34 cellular contexts compared by ENCODE assay signal in the genomic region with DNA sequence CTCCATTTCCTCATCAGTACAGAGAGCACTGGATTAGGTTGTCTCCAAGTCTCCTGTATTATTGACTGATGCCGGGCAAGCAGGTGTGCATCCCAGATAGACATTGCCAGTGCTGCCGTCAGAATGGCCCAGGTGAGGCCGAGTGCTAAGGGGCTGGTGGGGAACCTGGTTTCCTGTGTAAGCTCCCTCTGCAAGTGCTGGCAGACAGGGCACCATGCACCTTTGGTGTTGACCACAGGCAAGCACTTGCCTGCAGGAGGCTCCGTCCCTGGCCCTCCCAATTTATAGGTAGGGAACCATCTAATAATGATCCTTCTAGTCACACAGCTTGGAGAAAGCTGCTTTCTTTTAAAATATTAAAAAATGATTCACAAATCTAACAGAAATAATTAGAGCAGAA. TPM values are rescaled to one million over a fixed set of nuclear protein-coding genes. Genes with fewer than 3 reads are reported as not detected.
"Had no signal": no experiment of that assay in that cellular context is flagged by ENCODE, and none has a peak within 500 bp of the region (broad histone marks: within the 10 kb centered on the region; RNA-seq: fewer than 3 reads in every experiment).

No MANE protein-coding gene starts in this region.

- H3K36me3 ChIP-seq: adrenal gland, breast epithelium, MG63 had no signal

- ATAC-seq: activated naive CD4-positive, alpha-beta T cell treated with anti-CD3 and anti-CD28 coated beads, Interleukin-2, amount 50 U/mL, for 72 hours; activated T-cell treated with anti-CD3 and anti-CD28 coated beads, Interleukin-2, amount 50 U/mL, for 4 hours; body of pancreas had no signal

- H3K36me3 Mint-ChIP-seq: activated CD4-positive, alpha-beta memory T cell treated with anti-CD3 and anti-CD28 coated beads for 36 hours; activated naive CD4-positive, alpha-beta T cell treated with anti-CD3 and anti-CD28 coated beads, Interleukin-2, amount 50 U/mL, for 72 hours had no signal

- H3K4me1 ChIP-seq: adrenal gland, body of pancreas, breast epithelium had no signal

- H3K9me3 Mint-ChIP-seq: activated CD4-positive, alpha-beta memory T cell treated with anti-CD3 and anti-CD28 coated beads for 36 hours; activated naive CD4-positive, alpha-beta T cell treated with anti-CD3 and anti-CD28 coated beads for 36 hours; activated naive CD4-positive, alpha-beta T cell treated with anti-CD3 and anti-CD28 coated beads, Interleukin-2, amount 50 U/mL, for 72 hours; activated T-cell treated with anti-CD3 and anti-CD28 coated beads, Interleukin-2, amount 50 U/mL, for 4 hours; activated T-helper 1 cell treated with anti-CD3 and anti-CD28 coated beads, Interleukin-12 subunit alpha, Interleukin-12 subunit beta, Interleukin-2, Interleukin-4 antibody, amounts not matched to agents 30 ng/mL and 10 ng/mL and 1 ng/mL, durations not matched to agents 14 hours and 24 hours and 36 hours had no signal

- H3K4me3 Mint-ChIP-seq: activated CD4-positive, alpha-beta memory T cell treated with anti-CD3 and anti-CD28 coated beads for 36 hours; activated naive CD4-positive, alpha-beta T cell treated with anti-CD3 and anti-CD28 coated beads for 36 hours; activated T-cell treated with anti-CD3 and anti-CD28 coated beads, Interleukin-2, amount 50 U/mL, for 4 hours; activated T-helper 1 cell treated with anti-CD3 and anti-CD28 coated beads, Interleukin-12 subunit alpha, Interleukin-12 subunit beta, Interleukin-2, Interleukin-4 antibody, amounts not matched to agents 30 ng/mL and 10 ng/mL and 1 ng/mL, durations not matched to agents 14 hours and 24 hours and 36 hours had no signal

- DNase-seq: activated CD4-positive, alpha-beta memory T cell treated with anti-CD3 and anti-CD28 coated beads for 36 hours; activated CD4-positive, alpha-beta T cell treated with anti-CD3 and anti-CD28 coated beads for 4 hours; activated CD4-positive, alpha-beta T cell treated with anti-CD3 and anti-CD28 coated beads, Interleukin-2, amount 50 U/mL, for 1 hour; activated CD4-positive, CD25-positive, alpha-beta regulatory T cell treated with anti-CD3 and anti-CD28 coated beads, Interleukin-2, amount 50 U/mL, for 72 hours; activated CD8-positive, alpha-beta memory T cell treated with anti-CD3 and anti-CD28 coated beads, Interleukin-2, amount 50 U/mL, for 4 hours; activated gamma-delta T cell treated with Interleukin-2 at 50 U/mL for 16 hours; activated naive CD4-positive, alpha-beta T cell treated with anti-CD3 and anti-CD28 coated beads for 36 hours; activated T-cell treated with anti-CD3 and anti-CD28 coated beads for 4 hours; activated T-cell treated with anti-CD3 and anti-CD28 coated beads, Interleukin-2, amount 50 U/mL, for 4 hours; adrenal gland; body of pancreas; Kasumi-1; KBM-7; MG63; NCI-H1048; NCI-H1105 treated with DMSO at 0.1 percent for 48 hours; NCI-H1436; NCI-H1694; NCI-H1930; NCI-H345; NCI-H526 treated with DMSO at 0.1 percent for 48 hours; NCI-H82; OCI-M1; SIG-M5; SW 1271; T-helper 1 cell; T1000 had no signal

- H3K27ac Mint-ChIP-seq: activated CD4-positive, alpha-beta memory T cell treated with anti-CD3 and anti-CD28 coated beads for 36 hours; activated naive CD4-positive, alpha-beta T cell treated with anti-CD3 and anti-CD28 coated beads for 36 hours; activated naive CD4-positive, alpha-beta T cell treated with anti-CD3 and anti-CD28 coated beads, Interleukin-2, amount 50 U/mL, for 72 hours; activated T-helper 1 cell treated with anti-CD3 and anti-CD28 coated beads, Interleukin-12 subunit alpha, Interleukin-12 subunit beta, Interleukin-2, Interleukin-4 antibody, amounts not matched to agents 30 ng/mL and 10 ng/mL and 1 ng/mL, durations not matched to agents 14 hours and 24 hours and 36 hours had no signal

- H3K4me3 ChIP-seq: adrenal gland, body of pancreas, breast epithelium, MG63 had no signal

- H3K27ac ChIP-seq: adrenal gland, body of pancreas, breast epithelium had no signal

- H3K27me3 ChIP-seq: adrenal gland, body of pancreas, breast epithelium had no signal

- H3K9me3 ChIP-seq: adrenal gland, body of pancreas, breast epithelium, MG63 had no signal

- H3K27me3 Mint-ChIP-seq: activated CD4-positive, alpha-beta memory T cell treated with anti-CD3 and anti-CD28 coated beads for 36 hours had no signal

RNA-seq across cellular contexts. Expression of a gene that starts 0.7 kb away (rescaled TPM):
- total RNA-seq: activated CD4-positive, alpha-beta memory T cell treated with anti-CD3 and anti-CD28 coated beads for 36 hours; activated naive CD4-positive, alpha-beta T cell treated with anti-CD3 and anti-CD28 coated beads for 36 hours; activated naive CD4-positive, alpha-beta T cell treated with anti-CD3 and anti-CD28 coated beads, Interleukin-2, amount 50 U/mL, for 72 hours; activated T-cell treated with anti-CD3 and anti-CD28 coated beads, Interleukin-2, amount 50 U/mL, for 4 hours; activated T-helper 1 cell treated with anti-CD3 and anti-CD28 coated beads, Interleukin-12 subunit alpha, Interleukin-12 subunit beta, Interleukin-2, Interleukin-4 antibody, amounts not matched to agents 30 ng/mL and 10 ng/mL and 1 ng/mL, durations not matched to agents 14 hours and 24 hours and 36 hours; adrenal gland; astrocyte; body of pancreas; breast epithelium; cardiac septum; NCI-H460; T-helper 2 cell treated with Interferon-gamma antibody and Interleukin-4, amounts not matched to agents 100 ng/mL and 5 ng/mL, for 36 hours had no signal
- polyA plus RNA-seq: adrenal gland had no signal
